Comparison of ENCODE assay signal across 9 cellular contexts in genomic region chr7:44884553-44885393, GRCh38. TPM values are rescaled to one million over a fixed set of nuclear protein-coding genes. Genes with fewer than 3 reads are reported as not detected.
A peak's percentile ranks its signal among the peaks of the same experiment; 100 is the strongest.
DNase-seq lines count a peak whose midpoint lies in the region; ATAC-seq, FAIRE-seq and TF ChIP-seq lines count a peak whose summit lies in the region.
"Had no signal": no experiment of that assay in that cellular context is flagged by ENCODE, and none has a peak within 500 bp of the region (broad histone marks: within the 10 kb centered on the region; RNA-seq: fewer than 3 reads in every experiment).

No MANE protein-coding gene starts in this region.

- H3K36me3 Mint-ChIP-seq in T-helper 2 cell treated with Interferon-gamma antibody and Interleukin-4, amounts not matched to agents 5 μg/mL and 100 μg/mL, for 36 hours (ENCODE audit: low read depth): peaks cover 38% of the 10 kb centered on the region

- peaks cover 51% of the 10 kb centered on the region for H3K4me1 Mint-ChIP-seq in T-helper 2 cell treated with Interferon-gamma antibody and Interleukin-4, amounts not matched to agents 5 μg/mL and 100 μg/mL, for 36 hours (ENCODE audit: low read depth)

- peak overlapping the region; percentile 92 to 99 (median 95) for H3K27ac ChIP-seq in body of pancreas
- H3K27ac ChIP-seq in iPS-20b (ENCODE audit: low read length): no peak overlapping the region
- H3K27ac ChIP-seq in small intestine (ENCODE audit: low read depth in 1 of 2, low read length in 1 of 2): peak overlapping the region; percentile 92 to 100

- H3K4me3 Mint-ChIP-seq in T-helper 2 cell treated with Interferon-gamma antibody and Interleukin-4, amounts not matched to agents 5 μg/mL and 100 μg/mL, for 36 hours: peak overlapping the region; percentile 87

- no peak for FAIRE-seq in small intestine (lab: Jason Lieb, UNC)
- FAIRE-seq: colon had no signal

- no peaks in the 10 kb centered on the region for H3K36me3 ChIP-seq in body of pancreas (replicated peaks in 1 of 2; ENCODE audit: insufficient read depth in 1 of 2, low read depth in 2 of 2)
- peaks cover 30% of the 10 kb centered on the region for H3K36me3 ChIP-seq in iPS-20b (ENCODE audit: insufficient read depth, low read depth, low read length)
- no peaks in the 10 kb centered on the region for H3K36me3 ChIP-seq in small intestine (ENCODE audit: control insufficient read depth in 2 of 2, insufficient read depth in 2 of 2, low read length in 2 of 2)

- no peaks in the 10 kb centered on the region for H3K9me3 ChIP-seq in body of pancreas
- H3K9me3 ChIP-seq in iPS-20b (ENCODE audit: insufficient read depth, low read depth, low read length): no peaks in the 10 kb centered on the region
- H3K9me3 ChIP-seq in small intestine (ENCODE audit: control insufficient read depth, low read depth): no peaks in the 10 kb centered on the region

- peak in 2 of 3 donors; percentile 35 to 46 for TF ChIP-seq POLR2A in body of pancreas (IDR thresholded peaks at IDR 0.05)

- H3K27me3 ChIP-seq in body of pancreas (no peaks in the 10 kb centered on the region), iPS-20b (ENCODE audit: insufficient read depth, low read length) (no peaks in the 10 kb centered on the region), small intestine (ENCODE audit: control insufficient read depth in 2 of 2, insufficient read depth in 2 of 2, low read length in 2 of 2) (no peaks in the 10 kb centered on the region)

- H3K4me3 ChIP-seq in body of pancreas: peak overlapping the region; percentile 89 to 94
- peak overlapping the region; percentile 71 for H3K4me3 ChIP-seq in iPS-20b (ENCODE audit: low read length)
- H3K4me3 ChIP-seq in small intestine (ENCODE audit: low read depth in 1 of 2, low read length in 2 of 2): peak overlapping the region; percentile 95 to 98

- H3K9me3 Mint-ChIP-seq in T-helper 2 cell treated with Interferon-gamma antibody and Interleukin-4, amounts not matched to agents 5 μg/mL and 100 μg/mL, for 36 hours: no peaks in the 10 kb centered on the region

- H3K27ac Mint-ChIP-seq in T-helper 2 cell treated with Interferon-gamma antibody and Interleukin-4, amounts not matched to agents 5 μg/mL and 100 μg/mL, for 36 hours: peak overlapping the region; percentile 92

- H3K27me3 Mint-ChIP-seq in T-helper 2 cell treated with Interferon-gamma antibody and Interleukin-4, amounts not matched to agents 5 μg/mL and 100 μg/mL, for 36 hours (ENCODE audit: low read depth): no peaks in the 10 kb centered on the region

- TF ChIP-seq CTCF in body of pancreas (IDR thresholded peaks at IDR 0.05): no peak

- peak overlapping the region; percentile 62; the same call in 1 of the 2 replicates for H3K9ac ChIP-seq in iPS-20b (ENCODE audit: low read depth, low read length)

- ATAC-seq in GM19463 (IDR thresholded peaks at IDR 0.05; ENCODE audit: unreplicated experiment) (peak; percentile 19), body of pancreas (peak; percentile 35)

- DNase-seq in CMK (ENCODE audit: low read depth) (peak; percentile 11), HK-2 (ENCODE audit: unreplicated experiment) (peak; percentile 49), body of pancreas (peak; percentile 51 to 53 (median 52)), small intestine (peak; percentile 27), midbrain (lab: John Stamatoyannopoulos, UW) (no peak)
- peak; percentile 55 for DNase-seq in T-helper 2 cell treated with Interferon-gamma antibody and Interleukin-4, amounts not matched to agents 5 μg/mL and 100 μg/mL, for 36 hours (ENCODE audit: low spot score)

- intact Hi-C loops in body of pancreas (cut with DNase I): no loop called here

- 1 to 3% methylated on average over 6 to 104 of the region's 112 CpGs for WGBS in body of pancreas, 2 donors
- 1 to 4% (median 3%) methylated on average over 61 to 112 of the region's 112 CpGs for WGBS in small intestine, 3 donors

- H3K4me1 ChIP-seq in body of pancreas (peaks cover 59% of the 10 kb centered on the region), iPS-20b (ENCODE audit: insufficient read depth, low read length) (peaks cover 14% of the 10 kb centered on the region), small intestine (ENCODE audit: control insufficient read depth in 2 of 2, insufficient read depth in 1 of 2, low read depth in 1 of 2, low read length in 1 of 2) (peaks cover 7 to 21% of the 10 kb centered on the region in 2 donors)

RNA-seq across cellular contexts. Expression of gene PURB, which starts 0.6 kb away (rescaled TPM):
- 10 to 100 TPM; 10.5 to 10.9 TPM for total RNA-seq in body of pancreas
- polyA plus RNA-seq in small intestine: 1 to 10 TPM; 4.1 to 8.1 (median 4.5) TPM

RNA-seq across cellular contexts. Expression of gene H2AZ2, which starts 36.9 kb away (rescaled TPM):
- 10 to 100 TPM; 46.5 to 59.9 TPM for total RNA-seq in body of pancreas
- 100 to 1,000 TPM in 1 of 3 donors, 10 to 100 TPM in 2; 76.7 to 137 (median 83.2) TPM for polyA plus RNA-seq in small intestine
